ENCODE assay signal across 8 cellular contexts in genomic region chr16:30922420-30922959, GRCh38.
DNase-seq lines count a peak whose midpoint lies in the region; ATAC-seq lines count a peak whose summit lies in the region.

No MANE protein-coding gene starts in this region.

- ATAC-seq in GM19025 (IDR thresholded peaks at IDR 0.05; ENCODE audit: low read depth, unreplicated experiment) = peak; percentile 62
- ATAC-seq in HG03354 (IDR thresholded peaks at IDR 0.05; ENCODE audit: poor library complexity, severe bottlenecking, unreplicated experiment) = peak; percentile 77

- DNase-seq in AG08395 (ENCODE audit: low spot score) (peak; percentile 96), NCI-H446 (lab: John Stamatoyannopoulos, UW) (peak; percentile 97 to 99), cerebellar nuclear complex (lab: John Stamatoyannopoulos, UW) (peak; percentile 99 to 100), islet precursor cell (peak; percentile 100)
- DNase-seq in activated CD4-positive, CD25-positive, alpha-beta regulatory T cell treated with anti-CD3 and anti-CD28 coated beads, Interleukin-2, amount 50 U/mL, for 72 hours = peak; percentile 97
- peak; percentile 98 for DNase-seq in stimulated activated CD4-positive, alpha-beta T cell treated with anti-CD3 and anti-CD28 coated beads, Interleukin-12 subunit alpha, Interleukin-12 subunit beta, amount 100 ng/mL, for 4 hours

Comparison
In these comparisons a context has a peak if more than half of its experiments do, and no peak if none do; other contexts are left out.
1. Peak in every context shown above with its lines: DNase-seq and ATAC-seq.